Comparison of ENCODE assay signal across 27 cellular contexts in genomic region chr16:79327836-79328235, GRCh38.
"Had no signal": no experiment of that assay in that cellular context is flagged by ENCODE, and none has a peak within 500 bp of the region (broad histone marks: within the 10 kb centered on the region; RNA-seq: fewer than 3 reads in every experiment).

No MANE protein-coding gene starts in this region.

- H3K4me3 ChIP-seq: adrenal gland, body of pancreas, breast epithelium, SJCRH30 had no signal

- DNase-seq: activated B cell treated with CpG ODN at 0.5 μM for 24 hours; activated CD4-positive, alpha-beta memory T cell treated with anti-CD3 and anti-CD28 coated beads for 36 hours; activated CD4-positive, alpha-beta T cell treated with anti-CD3 and anti-CD28 coated beads for 4 hours; activated CD4-positive, alpha-beta T cell treated with anti-CD3 and anti-CD28 coated beads, Interleukin-2, amount 50 U/mL, for 1 hour; activated CD4-positive, CD25-positive, alpha-beta regulatory T cell treated with anti-CD3 and anti-CD28 coated beads, Interleukin-2, amount 50 U/mL, for 72 hours; activated CD8-positive, alpha-beta memory T cell treated with anti-CD3 and anti-CD28 coated beads, Interleukin-2, amount 50 U/mL, for 4 hours; activated gamma-delta T cell treated with Interleukin-2 at 50 U/mL for 16 hours; activated naive CD4-positive, alpha-beta T cell treated with anti-CD3 and anti-CD28 coated beads for 36 hours; activated T-cell treated with anti-CD3 and anti-CD28 coated beads for 4 hours; activated T-cell treated with anti-CD3 and anti-CD28 coated beads, Interleukin-2, amount 50 U/mL, for 4 hours; body of pancreas; NCI-H1105; NCI-H1417 treated with DMSO at 0.1 percent for 48 hours; NCI-H1694; NCI-H1930; NCI-H2081 treated with DMSO at 0.1 percent for 48 hours; NCI-H345; SHP77; SJCRH30; SK-N-SH had no signal

- H3K9ac ChIP-seq: SK-N-SH had no signal

- H3K4me3 Mint-ChIP-seq: activated B cell treated with CpG ODN at 0.5 μM for 24 hours; activated CD4-positive, alpha-beta memory T cell treated with anti-CD3 and anti-CD28 coated beads for 36 hours; activated naive CD4-positive, alpha-beta T cell treated with anti-CD3 and anti-CD28 coated beads for 36 hours; activated T-cell treated with anti-CD3 and anti-CD28 coated beads, Interleukin-2, amount 50 U/mL, for 4 hours; activated T-helper 1 cell treated with anti-CD3 and anti-CD28 coated beads, Interleukin-12 subunit alpha, Interleukin-12 subunit beta, Interleukin-2, Interleukin-4 antibody, amounts not matched to agents 30 ng/mL and 10 ng/mL and 1 ng/mL, durations not matched to agents 14 hours and 24 hours and 36 hours; T-helper 1 cell treated with Interleukin-12 subunit alpha and Interleukin-12 subunit beta and Interleukin-4 antibody, amounts not matched to agents 30 μg/mL and 1 μg/mL, for 36 hours; T-helper 2 cell treated with Interferon-gamma antibody and Interleukin-4, amounts not matched to agents 5 μg/mL and 100 μg/mL, for 36 hours had no signal

- H3K9me3 Mint-ChIP-seq: activated B cell treated with CpG ODN at 0.5 μM for 24 hours; activated CD4-positive, alpha-beta memory T cell treated with anti-CD3 and anti-CD28 coated beads for 36 hours; activated naive CD4-positive, alpha-beta T cell treated with anti-CD3 and anti-CD28 coated beads for 36 hours; activated naive CD4-positive, alpha-beta T cell treated with anti-CD3 and anti-CD28 coated beads, Interleukin-2, amount 50 U/mL, for 72 hours; activated T-cell treated with anti-CD3 and anti-CD28 coated beads, Interleukin-2, amount 50 U/mL, for 4 hours; activated T-helper 1 cell treated with anti-CD3 and anti-CD28 coated beads, Interleukin-12 subunit alpha, Interleukin-12 subunit beta, Interleukin-2, Interleukin-4 antibody, amounts not matched to agents 30 ng/mL and 10 ng/mL and 1 ng/mL, durations not matched to agents 14 hours and 24 hours and 36 hours; T-helper 1 cell treated with Interleukin-12 subunit alpha and Interleukin-12 subunit beta and Interleukin-4 antibody, amounts not matched to agents 30 μg/mL and 1 μg/mL, for 36 hours; T-helper 2 cell treated with Interferon-gamma antibody and Interleukin-4, amounts not matched to agents 5 μg/mL and 100 μg/mL, for 36 hours had no signal

- H3K27me3 ChIP-seq: adrenal gland, body of pancreas, breast epithelium, SJCRH30 had no signal

- H3K27ac Mint-ChIP-seq: activated B cell treated with CpG ODN at 0.5 μM for 24 hours; activated CD4-positive, alpha-beta memory T cell treated with anti-CD3 and anti-CD28 coated beads for 36 hours; activated naive CD4-positive, alpha-beta T cell treated with anti-CD3 and anti-CD28 coated beads for 36 hours; activated naive CD4-positive, alpha-beta T cell treated with anti-CD3 and anti-CD28 coated beads, Interleukin-2, amount 50 U/mL, for 72 hours; activated T-helper 1 cell treated with anti-CD3 and anti-CD28 coated beads, Interleukin-12 subunit alpha, Interleukin-12 subunit beta, Interleukin-2, Interleukin-4 antibody, amounts not matched to agents 30 ng/mL and 10 ng/mL and 1 ng/mL, durations not matched to agents 14 hours and 24 hours and 36 hours; T-helper 1 cell treated with Interleukin-12 subunit alpha and Interleukin-12 subunit beta and Interleukin-4 antibody, amounts not matched to agents 30 μg/mL and 1 μg/mL, for 36 hours; T-helper 2 cell treated with Interferon-gamma antibody and Interleukin-4, amounts not matched to agents 5 μg/mL and 100 μg/mL, for 36 hours had no signal

- H3K9me3 ChIP-seq: adrenal gland, body of pancreas, breast epithelium, SJCRH30, SK-N-SH had no signal

- H3K27ac ChIP-seq: breast epithelium, SJCRH30 had no signal

- H3K9me2 ChIP-seq: SK-N-SH had no signal

- H3K36me3 Mint-ChIP-seq: activated CD4-positive, alpha-beta memory T cell treated with anti-CD3 and anti-CD28 coated beads for 36 hours; activated naive CD4-positive, alpha-beta T cell treated with anti-CD3 and anti-CD28 coated beads, Interleukin-2, amount 50 U/mL, for 72 hours had no signal

- H3K4me2 ChIP-seq: SK-N-SH had no signal

- ATAC-seq: activated naive CD4-positive, alpha-beta T cell treated with anti-CD3 and anti-CD28 coated beads, Interleukin-2, amount 50 U/mL, for 72 hours; activated T-cell treated with anti-CD3 and anti-CD28 coated beads, Interleukin-2, amount 50 U/mL, for 4 hours; body of pancreas; Panc1 had no signal

- H3K36me3 ChIP-seq: adrenal gland, breast epithelium, SJCRH30 had no signal

- H3K4me1 ChIP-seq: body of pancreas, breast epithelium, SJCRH30 had no signal
